In the genomic region with DNA sequence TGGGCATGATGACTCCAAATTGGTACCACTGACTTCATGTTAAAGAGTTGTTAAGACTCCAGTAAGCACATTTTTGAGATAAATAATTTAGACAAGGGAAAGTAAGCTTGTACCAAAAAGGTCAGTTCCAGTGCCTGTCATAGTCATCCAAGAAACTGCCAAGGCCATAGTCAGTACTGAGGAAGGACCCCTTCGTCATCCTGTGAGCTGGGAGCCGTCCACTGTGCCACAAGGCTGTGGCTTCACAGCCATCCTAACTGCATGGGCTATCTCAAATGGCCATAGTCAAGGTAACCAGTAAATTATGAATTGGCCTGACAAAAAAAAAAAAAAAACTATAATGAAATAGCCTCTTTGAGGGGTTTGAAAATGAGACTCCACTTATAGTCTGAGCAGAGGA, we compare ENCODE assay signal across 24 cellular contexts.
"Had no signal": no experiment of that assay in that cellular context is flagged by ENCODE, and none has a peak within 500 bp of the region (broad histone marks: within the 10 kb centered on the region; RNA-seq: fewer than 3 reads in every experiment).

No MANE protein-coding gene starts in this region.

- H3K36me3 ChIP-seq: stomach, suprapubic skin, thoracic aorta, thyroid gland, tibial artery, tibial nerve, transverse colon, upper lobe of left lung, upper lobe of right lung, uterus, vagina had no signal

- H3K4me1 ChIP-seq: thyroid gland, tibial artery, upper lobe of right lung, uterus, vagina had no signal

- DNase-seq: stimulated activated CD4-positive, alpha-beta T cell treated with anti-CD3 and anti-CD28 coated beads, Interleukin-2, amount 100 ng/mL, for 48 hours; stimulated activated CD4-positive, alpha-beta T cell treated with anti-CD3 and anti-CD28 coated beads, Interleukin-4, amount 100 ng/mL, for 1 hour; stimulated activated CD4-positive, alpha-beta T cell treated with anti-CD3 and anti-CD28 coated beads, Interleukin-4, amount 100 ng/mL, for 24 hours; stimulated activated CD4-positive, alpha-beta T cell treated with anti-CD3 and anti-CD28 coated beads, Interleukin-4, amount 100 ng/mL, for 4 hours; stimulated activated CD8-positive, alpha-beta memory T cell treated with anti-CD3 and anti-CD28 coated beads, Interleukin-4, amount 100 ng/mL, for 48 hours; stimulated activated naive B cell treated with anti-CD40 and anti-IgM and Interleukin-4, amounts not matched to agents 10 μg/mL and 1 μg/mL and 100 μg/mL, for 72 hours; stimulated activated naive CD4-positive, alpha-beta T cell; stimulated activated naive CD4-positive, alpha-beta T cell treated with Interleukin-2 at 50 U/mL for 16 hours; stimulated activated naive CD8-positive, alpha-beta T cell treated with anti-CD3 and anti-CD28 coated beads, Interleukin-15, amount 100 ng/mL, for 72 hours; stimulated activated naive CD8-positive, alpha-beta T cell treated with anti-CD3 and anti-CD28 coated beads, Interleukin-15, Interleukin-2, amounts not matched to agents 100 U/mL and 50 U/mL, for 24 hours; stomach; substantia nigra; testis; thyroid gland; tibial artery; transverse colon; trophoblast cell; upper lobe of left lung; upper lobe of right lung; uterus had no signal

- H3K27ac ChIP-seq: stomach, suprapubic skin, testis, thoracic aorta, thyroid gland, tibial artery, tibial nerve, transverse colon, upper lobe of left lung, upper lobe of right lung, uterus, vagina had no signal

- H3K4me3 ChIP-seq: stomach, suprapubic skin, testis, thoracic aorta, thyroid gland, tibial artery, tibial nerve, transverse colon, upper lobe of left lung, upper lobe of right lung, uterus, vagina had no signal

- H3K9me3 ChIP-seq: stomach, suprapubic skin, testis, thoracic aorta, thyroid gland, tibial artery, tibial nerve, transverse colon, upper lobe of left lung, upper lobe of right lung, uterus, vagina had no signal

- H3K27me3 ChIP-seq: stomach, suprapubic skin, testis, thyroid gland, tibial artery, tibial nerve, transverse colon, upper lobe of left lung, upper lobe of right lung, uterus, vagina had no signal
